In genomic region chr20:63009988-63010769, GRCh38 we compare ENCODE assay signal across 7 cellular contexts. TPM values are rescaled to one million over a fixed set of nuclear protein-coding genes. Genes with fewer than 3 reads are reported as not detected.
DNase-seq lines count a peak whose midpoint lies in the region; ATAC-seq and TF ChIP-seq lines count a peak whose summit lies in the region.

No MANE protein-coding gene starts in this region.

- H3K9me3 ChIP-seq in OCI-LY3 (ENCODE audit: insufficient read depth, low read length) (peaks cover 9% of the 10 kb centered on the region), psoas muscle (peaks cover 6% of the 10 kb centered on the region)

- intact Hi-C loops in psoas muscle (cut with DNase I) = loop anchor here (1.0 to 5.0 kb wide), 4 partner anchors 38 to 138 kb away; no protein-coding TSS in a partner anchor

- peak; percentile 51 for ATAC-seq in HG02981 (IDR thresholded peaks at IDR 0.05; ENCODE audit: unreplicated experiment)
- ATAC-seq in psoas muscle = no peak

- in situ Hi-C loops in GM18951 (cut with MboI; ENCODE audit: low sequenced_read_pairs, unreplicated experiment) = no loop called here

- H3K4me1 ChIP-seq in OCI-LY3 (ENCODE audit: low read length) (peaks cover 37% of the 10 kb centered on the region), psoas muscle (no peaks in the 10 kb centered on the region)

- 9 to 10% (median 10%) methylated on average over 30 of the region's 30 CpGs for WGBS in psoas muscle, 3 donors

- TF ChIP-seq POLR2A in GM18951 (IDR thresholded peaks at IDR 0.05; ENCODE audit: extremely low read depth, insufficient read depth, insufficient read length) = peak; percentile 9

- peak overlapping the region; percentile 57 for H3K9ac ChIP-seq in OCI-LY3 (ENCODE audit: low read length)

- peak overlapping the region; percentile 90 for H3K4me2 ChIP-seq in OCI-LY3 (ENCODE audit: low read length)

- DNase-seq in activated gamma-delta T cell treated with Interleukin-2 at 50 U/mL for 16 hours = peak; percentile 68
- no peak for DNase-seq in psoas muscle
- DNase-seq in SIG-M5 (lab: John Stamatoyannopoulos, UW) = no peak
- no peak for DNase-seq in cortex of kidney (lab: John Stamatoyannopoulos, UW)

- TF ChIP-seq CTCF in OCI-LY3 (IDR thresholded peaks at IDR 0.05; ENCODE audit: low read depth, low read length) (no peak), psoas muscle (IDR thresholded peaks at IDR 0.05) (no peak)

- peak overlapping the region; percentile 82 for H3K4me3 ChIP-seq in OCI-LY3 (ENCODE audit: low read length)
- H3K4me3 ChIP-seq in psoas muscle = peak overlapping the region; percentile 18

- peak overlapping the region; percentile 40 for H2AFZ ChIP-seq in OCI-LY3 (ENCODE audit: low read depth, low read length)

- H3K36me3 ChIP-seq in OCI-LY3 (replicated peaks; ENCODE audit: low read depth, low read length) (peaks cover 6% of the 10 kb centered on the region), psoas muscle (ENCODE audit: insufficient read depth in 1 of 2, low read depth in 1 of 2) (no peaks in the 10 kb centered on the region)

- H3K27ac ChIP-seq in OCI-LY3 (ENCODE audit: low read length) (peak overlapping the region; percentile 28), psoas muscle (no peak overlapping the region)

- H4K20me1 ChIP-seq in OCI-LY3 (ENCODE audit: insufficient read depth, low read length) = no peaks in the 10 kb centered on the region

- peaks cover 7% of the 10 kb centered on the region; the same call in 1 of the 2 replicates for H3K27me3 ChIP-seq in OCI-LY3 (ENCODE audit: low read depth, low read length)
- H3K27me3 ChIP-seq in psoas muscle (ENCODE audit: insufficient read depth in 3 of 3, low read length in 2 of 3) = peaks cover 0 to 99% (median 47%) of the 10 kb centered on the region in 3 donors

- no peaks in the 10 kb centered on the region for H3K79me2 ChIP-seq in OCI-LY3 (ENCODE audit: low read length)

RNA-seq across cellular contexts. Expression of gene BHLHE23, which starts 3.4 kb away (rescaled TPM):
- total RNA-seq in psoas muscle = not detected
- not detected for polyA plus RNA-seq in psoas muscle

RNA-seq across cellular contexts. Expression of gene SLC17A9, which starts 57.7 kb away (rescaled TPM):
- 1 to 10 TPM in 1 of 4 donors, under 1 TPM in 3; 0.32 to 1.0 (median 0.92) TPM for total RNA-seq in psoas muscle
- polyA plus RNA-seq in psoas muscle = under 1 TPM; 0.59 to 0.88 (median 0.69) TPM
